Comparison of ENCODE assay signal across 11 cellular contexts in the genomic region with DNA sequence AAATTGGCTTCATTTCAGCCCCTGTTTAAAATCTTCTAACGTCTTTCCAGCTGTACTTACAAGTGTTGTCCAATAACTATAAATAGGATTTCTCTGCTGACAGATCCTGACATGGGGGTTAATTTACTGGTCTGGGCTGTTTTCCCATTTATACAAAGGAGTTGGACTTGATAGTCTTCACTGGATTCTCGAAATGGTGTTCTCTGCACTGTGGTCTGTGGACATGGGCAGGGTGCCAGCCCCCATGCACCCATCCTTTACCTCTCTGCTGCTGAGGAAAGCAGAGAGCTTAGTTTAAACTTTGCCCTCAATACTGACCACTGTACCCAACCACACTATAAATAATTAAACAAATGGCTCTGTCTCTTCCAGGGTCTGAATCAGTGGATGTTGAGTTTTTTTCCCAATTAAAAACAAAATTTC. TPM values are rescaled to one million over a fixed set of nuclear protein-coding genes. Genes with fewer than 3 reads are reported as not detected.
DNase-seq lines count a peak whose midpoint lies in the region; ATAC-seq and TF ChIP-seq lines count a peak whose summit lies in the region.
"Had no signal": no experiment of that assay in that cellular context is flagged by ENCODE, and none has a peak within 500 bp of the region (broad histone marks: within the 10 kb centered on the region; RNA-seq: fewer than 3 reads in every experiment).

No MANE protein-coding gene starts in this region.

- no peak for TF ChIP-seq EP300 in transverse colon (IDR thresholded peaks at IDR 0.05; ENCODE audit: low read depth)

- POLR2A ChIA-PET in RWPE1 (lab: Yijun Ruan, JAX; ENCODE audit: low non-redundant PET), result no interaction called here

- TF ChIP-seq POLR2A in transverse colon (IDR thresholded peaks at IDR 0.05), result no peak

- TF ChIP-seq CTCF in heart right ventricle (IDR thresholded peaks at IDR 0.05) (no peak), transverse colon (IDR thresholded peaks at IDR 0.05) (no peak), RWPE1 (conservative IDR thresholded peaks at IDR 0.05; ENCODE audit: low read depth) (no peak)

- CTCF ChIA-PET in RWPE1 (lab: Yijun Ruan, JAX), result interaction anchor here (1.1 kb wide), 1 partner anchor 21 kb away, joined by 3 read pairs; no protein-coding TSS in a partner anchor

- H3K9me3 ChIP-seq in heart right ventricle (no peaks in the 10 kb centered on the region), transverse colon (no peaks in the 10 kb centered on the region)

- H3K27me3 ChIP-seq in heart right ventricle (no peaks in the 10 kb centered on the region), transverse colon (no peaks in the 10 kb centered on the region)

- peak; percentile 6 for DNase-seq in DMS153 treated with DMSO at 0.1 percent for 48 hours (lab: John Stamatoyannopoulos, UW; ENCODE audit: unreplicated experiment)
- no peak for DNase-seq in DMS153 (lab: John Stamatoyannopoulos, UW)
- DNase-seq in heart right ventricle, result peak in 1 of 2 donors; percentile 20
- DNase-seq in transverse colon, result peak; percentile 26
- DNase-seq in RWPE1 (ENCODE audit: low spot score), result no peak
- DNase-seq: 8988T; activated B cell treated with CpG ODN at 0.5 μM for 24 hours; stimulated activated naive B cell treated with anti-CD40 and anti-IgM and Interleukin-4, amounts not matched to agents 10 μg/mL and 1 μg/mL and 100 μg/mL, for 72 hours had no signal

- H3K4me1 ChIP-seq in heart right ventricle (peaks cover 0 to 33% (median 7%) of the 10 kb centered on the region in 9 donors), transverse colon (peaks cover 11 to 40% (median 23%) of the 10 kb centered on the region in 4 donors)

- ATAC-seq in heart right ventricle, result peak in 6 of 8 donors; percentile 25 to 67 (median 48)
- no peak for ATAC-seq in GM19023 (IDR thresholded peaks at IDR 0.05; ENCODE audit: unreplicated experiment)
- ATAC-seq: HCT116; stimulated activated naive B cell treated with anti-CD40 and anti-IgM and Interleukin-4, amounts not matched to agents 10 μg/mL and 1 μg/mL and 100 μg/mL, for 72 hours had no signal

- in situ Hi-C loops in transverse colon (cut with MboI; ENCODE audit: low pct_ligation_motif_present in 1 of 4, low pct_unique_long_range_greater_than_20kb in 1 of 4, low sequenced_read_pairs in 3 of 4), result no loop called here

- H3K27ac ChIP-seq in heart right ventricle, result no peak overlapping the region
- peak overlapping the region in 2 of 4 donors; percentile 5 to 7 for H3K27ac ChIP-seq in transverse colon
- no peak overlapping the region for H3K27ac ChIP-seq in RWPE1

- H3K4me3 ChIP-seq in heart right ventricle (peak overlapping the region in 1 of 10 donors; percentile 2), transverse colon (no peak overlapping the region)

- H3K36me3 ChIP-seq in heart right ventricle, result no peaks in the 10 kb centered on the region
- no peaks in the 10 kb centered on the region for H3K36me3 ChIP-seq in transverse colon

- intact Hi-C loops in heart right ventricle (cut with DNase I) (no loop called here), transverse colon (cut with DNase I; ENCODE audit: low total_unique reads) (no loop called here)

- 2 to 3% methylated on average over 2 of the region's 2 CpGs for WGBS in heart right ventricle, 2 donors
- WGBS in transverse colon (ENCODE audit: low coverage in 1 of 2), 2 donors, result 0 to 8% methylated on average over 2 of the region's 2 CpGs

RNA-seq across cellular contexts. Expression of a gene that starts 5.2 kb away (rescaled TPM):
- not detected for total RNA-seq in heart right ventricle
- polyA plus RNA-seq in heart right ventricle, result not detected
- not detected for total RNA-seq in transverse colon
- total RNA-seq: activated B cell treated with CpG ODN at 0.5 μM for 24 hours, pulmonary artery endothelial cell had no signal

RNA-seq across cellular contexts. Expression of a gene that starts 9.6 kb away (rescaled TPM):
- 10 to 100 TPM; 10.2 to 20.1 (median 13.2) TPM for total RNA-seq in heart right ventricle
- 10 to 100 TPM in 1 of 2 donors, 1 to 10 TPM in 1; 9.6 to 22.1 TPM for polyA plus RNA-seq in heart right ventricle
- 10 to 100 TPM; 10.1 to 24.6 (median 17.4) TPM for total RNA-seq in transverse colon

RNA-seq across cellular contexts. Expression of a gene that starts 46.3 kb away (rescaled TPM):
- total RNA-seq in heart right ventricle (10 to 100 TPM in 6 of 10 donors, 1 to 10 TPM in 4; 7.8 to 16.0 (median 10.7) TPM), transverse colon (10 to 100 TPM in 3 of 4 donors, 1 to 10 TPM in 1; 4.2 to 22.5 (median 12.9) TPM)
- polyA plus RNA-seq in heart right ventricle, result 10 to 100 TPM in 1 of 2 donors, 1 to 10 TPM in 1; 9.9 to 12.3 TPM

RNA-seq across cellular contexts. Expression of a gene that starts 46.9 kb away (rescaled TPM):
- total RNA-seq in heart right ventricle, result 10 to 100 TPM; 10.4 to 16.5 (median 14.8) TPM
- polyA plus RNA-seq in heart right ventricle, result 10 to 100 TPM in 1 of 2 donors, 1 to 10 TPM in 1; 2.9 to 13.2 TPM
- total RNA-seq in transverse colon, result 10 to 100 TPM in 3 of 4 donors, 1 to 10 TPM in 1; 4.4 to 24.7 (median 17.5) TPM

Comparison
In these comparisons a context has a peak if more than half of its experiments do, and no peak if none do; other contexts are left out.
1. DNase-seq: peak in DMS153 treated with DMSO at 0.1 percent for 48 hours (single experiment) and transverse colon (single experiment); none in DMS153 (single experiment) and RWPE1 (single experiment).